21 cellular contexts compared by ENCODE assay signal in genomic region chr17:8494506-8495111, GRCh38.
"Had no signal": no experiment of that assay in that cellular context is flagged by ENCODE, and none has a peak within 500 bp of the region (broad histone marks: within the 10 kb centered on the region; RNA-seq: fewer than 3 reads in every experiment).

No MANE protein-coding gene starts in this region.

- H3K36me3 Mint-ChIP-seq: natural killer cell treated with Interleukin-12 subunit alpha and Interleukin-12 subunit beta and Interleukin-15 and Interleukin-18, amount 100 ng/mL, for 72 hours had no signal

- H3K27ac ChIP-seq: breast epithelium, gastroesophageal sphincter, heart right ventricle had no signal

- H3K27me3 ChIP-seq: breast epithelium, gastroesophageal sphincter, heart right ventricle had no signal

- H3K27ac Mint-ChIP-seq: activated CD8-positive, alpha-beta T cell treated with anti-CD3 and anti-CD28 coated beads for 36 hours; activated naive CD8-positive, alpha-beta T cell; dendritic cell treated with granulocyte-macrophage colony-stimulating factor and Interleukin-4, amounts not matched to agents 40 ng/mL and 50 ng/mL, for 4 days; natural killer cell treated with Interleukin-12 subunit alpha and Interleukin-12 subunit beta and Interleukin-15 and Interleukin-18, amount 100 ng/mL, for 72 hours had no signal

- H3K27me3 Mint-ChIP-seq: activated CD8-positive, alpha-beta T cell treated with anti-CD3 and anti-CD28 coated beads for 36 hours; activated naive CD8-positive, alpha-beta T cell; dendritic cell treated with granulocyte-macrophage colony-stimulating factor and Interleukin-4, amounts not matched to agents 40 ng/mL and 50 ng/mL, for 4 days; natural killer cell treated with Interleukin-12 subunit alpha and Interleukin-12 subunit beta and Interleukin-15 and Interleukin-18, amount 100 ng/mL, for 72 hours had no signal

- H3K36me3 ChIP-seq: breast epithelium had no signal

- H3K9me3 Mint-ChIP-seq: activated CD8-positive, alpha-beta T cell treated with anti-CD3 and anti-CD28 coated beads for 36 hours; dendritic cell treated with granulocyte-macrophage colony-stimulating factor and Interleukin-4, amounts not matched to agents 40 ng/mL and 50 ng/mL, for 4 days; natural killer cell treated with Interleukin-12 subunit alpha and Interleukin-12 subunit beta and Interleukin-15 and Interleukin-18, amount 100 ng/mL, for 72 hours had no signal

- DNase-seq: activated CD4-positive, alpha-beta T cell treated with anti-CD3 and anti-CD28 coated beads for 48 hours; activated CD8-positive, alpha-beta T cell treated with anti-CD3 and anti-CD28 coated beads for 36 hours; activated effector memory CD4-positive, alpha-beta T cell treated with anti-CD3 and anti-CD28 coated beads, Interleukin-2, amount 50 U/mL, for 16 hours; activated T-cell treated with anti-CD3 and anti-CD28 coated beads, Interleukin-2, amount 50 U/mL, for 4 hours; amygdala; cerebellar nuclear complex; heart right ventricle; left colon; nucleus accumbens; posterior cingulate gyrus; retina; stimulated activated CD4-positive, alpha-beta T cell treated with anti-CD3 and anti-CD28 coated beads, Interleukin-15, amount 100 ng/mL, for 24 hours; stimulated activated CD4-positive, alpha-beta T cell treated with anti-CD3 and anti-CD28 coated beads, Interleukin-4, amount 100 ng/mL, for 1 hour; stimulated activated naive CD4-positive, alpha-beta T cell treated with Interleukin-2 at 50 U/mL for 16 hours; T-helper 2 cell had no signal

- H3K4me1 ChIP-seq: breast epithelium, gastroesophageal sphincter had no signal

- H3K9me3 ChIP-seq: breast epithelium, gastroesophageal sphincter, heart right ventricle had no signal

- ATAC-seq: activated CD8-positive, alpha-beta T cell treated with anti-CD3 and anti-CD28 coated beads for 36 hours; activated T-cell treated with anti-CD3 and anti-CD28 coated beads, Interleukin-2, amount 50 U/mL, for 4 hours; gastroesophageal sphincter; heart right ventricle; left colon; natural killer cell treated with Interleukin-12 subunit alpha and Interleukin-12 subunit beta and Interleukin-15 and Interleukin-18, amount 100 ng/mL, for 72 hours had no signal

- H3K4me3 ChIP-seq: breast epithelium, gastroesophageal sphincter, heart right ventricle, lung had no signal

- H3K4me3 Mint-ChIP-seq: activated CD8-positive, alpha-beta T cell treated with anti-CD3 and anti-CD28 coated beads for 36 hours; activated naive CD8-positive, alpha-beta T cell; activated T-cell treated with anti-CD3 and anti-CD28 coated beads, Interleukin-2, amount 50 U/mL, for 4 hours; dendritic cell treated with granulocyte-macrophage colony-stimulating factor and Interleukin-4, amounts not matched to agents 40 ng/mL and 50 ng/mL, for 4 days; natural killer cell treated with Interleukin-12 subunit alpha and Interleukin-12 subunit beta and Interleukin-15 and Interleukin-18, amount 100 ng/mL, for 72 hours had no signal
